23 cellular contexts compared by ENCODE assay signal in the genomic region with DNA sequence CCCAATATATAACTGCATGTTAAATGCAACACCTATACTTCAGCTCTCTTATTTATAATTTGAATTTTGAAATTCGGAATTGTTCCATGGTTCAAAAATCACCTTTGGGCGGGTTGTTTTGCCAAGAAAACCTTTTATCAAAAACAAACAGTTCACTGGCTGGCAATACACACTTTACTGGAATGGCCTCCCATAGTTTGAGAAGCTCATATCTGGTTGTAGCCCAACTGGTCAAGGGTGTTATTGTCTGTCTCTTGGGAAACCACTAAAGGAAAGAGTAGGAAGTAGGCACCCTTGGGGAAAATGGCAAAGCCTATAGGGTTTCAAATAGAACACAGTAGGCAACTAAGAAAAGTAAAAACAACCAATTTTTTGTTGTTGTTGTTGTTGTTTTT.
DNase-seq lines count a peak whose midpoint lies in the region; ATAC-seq and TF ChIP-seq lines count a peak whose summit lies in the region.
"Had no signal": no experiment of that assay in that cellular context is flagged by ENCODE, and none has a peak within 500 bp of the region (broad histone marks: within the 10 kb centered on the region; RNA-seq: fewer than 3 reads in every experiment).

No MANE protein-coding gene starts in this region.

- H3K27me3 ChIP-seq in RWPE2 (ENCODE audit: insufficient read depth, poor library complexity, severe bottlenecking) (no peaks in the 10 kb centered on the region), mucosa of rectum (ENCODE audit: control insufficient read depth in 2 of 2, insufficient read depth in 2 of 2, low read length in 2 of 2) (no peaks in the 10 kb centered on the region), esophagus squamous epithelium (no peaks in the 10 kb centered on the region)
- H3K27me3 ChIP-seq: ascending aorta, BE2C, testis had no signal

- H3K9me3 Mint-ChIP-seq in activated CD4-positive, alpha-beta memory T cell treated with anti-CD3 and anti-CD28 coated beads for 36 hours = no peaks in the 10 kb centered on the region
- H3K9me3 Mint-ChIP-seq: immature natural killer cell, mesothelial cell of epicardium had no signal

- no peaks in the 10 kb centered on the region for H3K27me3 Mint-ChIP-seq in activated CD4-positive, alpha-beta memory T cell treated with anti-CD3 and anti-CD28 coated beads for 36 hours

- H3K4me3 Mint-ChIP-seq in activated CD4-positive, alpha-beta memory T cell treated with anti-CD3 and anti-CD28 coated beads for 36 hours = no peak overlapping the region
- H3K4me3 Mint-ChIP-seq: immature natural killer cell, mesothelial cell of epicardium had no signal

- H3K4me3 ChIP-seq in RWPE2 (ENCODE audit: severe bottlenecking) (no peak overlapping the region), mucosa of rectum (ENCODE audit: low read length in 2 of 2) (no peak overlapping the region), esophagus squamous epithelium (no peak overlapping the region)
- H3K4me3 ChIP-seq: ascending aorta, GM23248, testis had no signal

- intact Hi-C loops in activated CD4-positive, alpha-beta memory T cell treated with anti-CD3 and anti-CD28 coated beads for 36 hours (cut with micrococcal nuclease) = no loop called here
- intact Hi-C loops in esophagus squamous epithelium (cut with DNase I) = no loop called here

- no peak for TF ChIP-seq POLR2A in esophagus squamous epithelium (IDR thresholded peaks at IDR 0.05)

- H3K27ac ChIP-seq in RWPE2 (ENCODE audit: poor library complexity, severe bottlenecking) (peak overlapping the region; percentile 27), cingulate gyrus (ENCODE audit: low read depth, low read length) (peak overlapping the region; percentile 95), mucosa of rectum (ENCODE audit: low read depth in 2 of 2, low read length in 2 of 2) (peak overlapping the region; percentile 57 to 73), temporal lobe (ENCODE audit: low read depth, low read length) (peak overlapping the region; percentile 93), esophagus squamous epithelium (peak overlapping the region in 2 of 4 donors; percentile 59 to 60)
- H3K27ac ChIP-seq: ascending aorta, GM23248, testis had no signal

- peaks cover 9% of the 10 kb centered on the region for H3K4me1 Mint-ChIP-seq in activated CD4-positive, alpha-beta memory T cell treated with anti-CD3 and anti-CD28 coated beads for 36 hours (ENCODE audit: low read depth)

- H3K9me3 ChIP-seq in RWPE2 (ENCODE audit: severe bottlenecking) = no peaks in the 10 kb centered on the region
- H3K9me3 ChIP-seq in mucosa of rectum (ENCODE audit: control insufficient read depth in 2 of 2, low read length in 2 of 2) = no peaks in the 10 kb centered on the region
- no peaks in the 10 kb centered on the region for H3K9me3 ChIP-seq in esophagus squamous epithelium
- H3K9me3 ChIP-seq: ascending aorta, BE2C, testis had no signal

- POLR2A ChIA-PET in activated CD4-positive, alpha-beta memory T cell treated with anti-CD3 and anti-CD28 coated beads for 36 hours (lab: Charles Lee) = no interaction called here

- no peak overlapping the region for H3K27ac Mint-ChIP-seq in activated CD4-positive, alpha-beta memory T cell treated with anti-CD3 and anti-CD28 coated beads for 36 hours

- peaks cover 3% of the 10 kb centered on the region for H3K4me1 ChIP-seq in RWPE2 (ENCODE audit: insufficient read depth, poor library complexity, severe bottlenecking)
- H3K4me1 ChIP-seq in mucosa of rectum (ENCODE audit: control insufficient read depth in 2 of 2, insufficient read depth in 2 of 2, low read length in 2 of 2) = peaks cover 0 to 19% of the 10 kb centered on the region in 2 donors
- H3K4me1 ChIP-seq in esophagus squamous epithelium = peaks cover 14 to 82% (median 23%) of the 10 kb centered on the region in 3 donors

- no peak overlapping the region for H3K9ac ChIP-seq in mucosa of rectum (ENCODE audit: low read depth in 1 of 2, low read length in 2 of 2)
- H3K9ac ChIP-seq: GM23248 had no signal

- no peak for DNase-seq in RWPE2 (ENCODE audit: low spot score)
- DNase-seq in activated CD4-positive, alpha-beta memory T cell treated with anti-CD3 and anti-CD28 coated beads for 36 hours = no peak
- DNase-seq in esophagus squamous epithelium (lab: John Stamatoyannopoulos, UW) = no peak
- DNase-seq: activated CD4-positive, alpha-beta T cell treated with anti-CD3 and anti-CD28 coated beads for 1 hour; activated gamma-delta T cell; BE2C; DMS 273 treated with DMSO at 0.1 percent for 48 hours; GM23248; immature natural killer cell; KBM-7; NCI-H1048; NCI-H2107; NCI-H526; occipital lobe; stimulated activated CD4-positive, alpha-beta T cell treated with anti-CD3 and anti-CD28 coated beads, Interleukin-4, amount 100 ng/mL, for 1 hour; T-helper 9 cell; testis had no signal

- TF ChIP-seq CTCF in RWPE2 (IDR thresholded peaks at IDR 0.05; ENCODE audit: poor library complexity, severe bottlenecking) (no peak), esophagus squamous epithelium (IDR thresholded peaks at IDR 0.05) (no peak)

- ATAC-seq in RWPE2 (ENCODE audit: low read depth) (no peak), GM21390 (IDR thresholded peaks at IDR 0.05; ENCODE audit: unreplicated experiment) (no peak)

- no peaks in the 10 kb centered on the region for H3K36me3 Mint-ChIP-seq in activated CD4-positive, alpha-beta memory T cell treated with anti-CD3 and anti-CD28 coated beads for 36 hours

- CTCF ChIA-PET in activated CD4-positive, alpha-beta memory T cell treated with anti-CD3 and anti-CD28 coated beads for 36 hours (lab: Charles Lee) = interaction anchor here (0.6 kb wide), 1 partner anchor 1080 kb away, joined by 3 read pairs; no protein-coding TSS in a partner anchor

- WGBS in esophagus squamous epithelium, 2 donors = 81 to 88% methylated on average over 2 of the region's 2 CpGs

- H3K36me3 ChIP-seq in RWPE2 (ENCODE audit: low read depth) (no peaks in the 10 kb centered on the region), mucosa of rectum (ENCODE audit: control insufficient read depth in 2 of 2, insufficient read depth in 2 of 2, low read length in 2 of 2) (no peaks in the 10 kb centered on the region), esophagus squamous epithelium (peaks cover 0 to 7% (median 0%) of the 10 kb centered on the region in 3 donors)
- H3K36me3 ChIP-seq: ascending aorta, BE2C had no signal
